Comparison of ENCODE assay signal across 24 cellular contexts in genomic region chr1:248691567-248692155, GRCh38. TPM values are rescaled to one million over a fixed set of nuclear protein-coding genes. Genes with fewer than 3 reads are reported as not detected.
DNase-seq lines count a peak whose midpoint lies in the region; ATAC-seq and TF ChIP-seq lines count a peak whose summit lies in the region.
"Had no signal": no experiment of that assay in that cellular context is flagged by ENCODE, and none has a peak within 500 bp of the region (broad histone marks: within the 10 kb centered on the region; RNA-seq: fewer than 3 reads in every experiment).

No MANE protein-coding gene starts in this region.

- DNase-seq in natural killer cell treated with Interleukin-12 subunit alpha and Interleukin-12 subunit beta and Interleukin-15 and Interleukin-18, amount 100 ng/mL, for 72 hours (ENCODE audit: low spot score) = no peak
- DNase-seq in natural killer cell (no peak), NCI-H2227 treated with DMSO at 0.1 percent for 48 hours (lab: John Stamatoyannopoulos, UW) (peak; percentile 94), mesenchymal stem cell (no peak), NCI-H526 treated with DMSO at 0.1 percent for 48 hours (lab: John Stamatoyannopoulos, UW) (no peak)
- DNase-seq in CD4-positive, alpha-beta T cell = no peak
- no peak for DNase-seq in activated effector memory CD4-positive, alpha-beta T cell treated with anti-CD3 and anti-CD28 coated beads, Interleukin-2, amount 50 U/mL, for 16 hours
- DNase-seq: AML-193, C1 segment of cervical spinal cord, DMS53, EL, GF-D8, NCI-H1105, NCI-H1694, NCI-H2081, NCI-H2171 treated with DMSO at 0.1 percent for 48 hours, NCI-H446 treated with DMSO at 0.1 percent for 48 hours, NCI-H69, PC-9, RPMI8226, SHP77 had no signal

- no peak overlapping the region for H2BK15ac ChIP-seq in mesenchymal stem cell (ENCODE audit: low read depth, poor library complexity, severe bottlenecking)

- no peak overlapping the region for H3K14ac ChIP-seq in mesenchymal stem cell (ENCODE audit: low read length in 2 of 2)

- H2BK12ac ChIP-seq in mesenchymal stem cell (ENCODE audit: low read length in 2 of 2) = no peak overlapping the region

- H4K8ac ChIP-seq in mesenchymal stem cell (ENCODE audit: low read length) = no peak overlapping the region

- TF ChIP-seq CTCF in natural killer cell (IDR thresholded peaks at IDR 0.05) = no peak
- no peak for TF ChIP-seq CTCF in CD4-positive, alpha-beta T cell (IDR thresholded peaks at IDR 0.05)

- no peaks in the 10 kb centered on the region for H3K27me3 ChIP-seq in mesenchymal stem cell (ENCODE audit: control insufficient read depth in 1 of 2, insufficient read depth in 1 of 2, low read length in 2 of 2)
- H3K27me3 ChIP-seq in CD4-positive, alpha-beta T cell (ENCODE audit: control insufficient read depth, insufficient read depth, low read length) = no peaks in the 10 kb centered on the region

- no peaks in the 10 kb centered on the region for H3K36me3 ChIP-seq in mesenchymal stem cell (ENCODE audit: control insufficient read depth in 1 of 2, insufficient read depth in 2 of 2, low read depth in 1 of 2, low read length in 2 of 2)

- H2AFZ ChIP-seq in mesenchymal stem cell (ENCODE audit: low read depth, low read length) = no peak overlapping the region
- H2AFZ ChIP-seq: PC-9 had no signal

- peak overlapping the region; percentile 15 for H4K91ac ChIP-seq in mesenchymal stem cell (ENCODE audit: low read length)

- no peak overlapping the region for H3K9ac ChIP-seq in mesenchymal stem cell (ENCODE audit: low read length)

- H3K4me3 Mint-ChIP-seq in natural killer cell treated with Interleukin-12 subunit alpha and Interleukin-12 subunit beta and Interleukin-15 and Interleukin-18, amount 100 ng/mL, for 72 hours = no peak overlapping the region
- H3K4me3 Mint-ChIP-seq in natural killer cell = no peak overlapping the region
- H3K4me3 Mint-ChIP-seq in CD4-positive, alpha-beta T cell = no peak overlapping the region

- no peak overlapping the region for H2BK120ac ChIP-seq in mesenchymal stem cell (ENCODE audit: low read depth, low read length)

- H2AK5ac ChIP-seq in mesenchymal stem cell (ENCODE audit: low read length, severe bottlenecking) = no peak overlapping the region

- 90% methylated on average over 51 of the region's 51 CpGs for WGBS in mesenchymal stem cell

- H3K4me1 Mint-ChIP-seq in natural killer cell treated with Interleukin-12 subunit alpha and Interleukin-12 subunit beta and Interleukin-15 and Interleukin-18, amount 100 ng/mL, for 72 hours (ENCODE audit: low read depth in 2 of 2) = peaks cover 0 to 4% of the 10 kb centered on the region in 2 donors
- H3K4me1 Mint-ChIP-seq in natural killer cell = no peaks in the 10 kb centered on the region
- no peaks in the 10 kb centered on the region for H3K4me1 Mint-ChIP-seq in CD4-positive, alpha-beta T cell (ENCODE audit: low read depth)

- peaks cover 11% of the 10 kb centered on the region for H3K9me3 Mint-ChIP-seq in natural killer cell treated with Interleukin-12 subunit alpha and Interleukin-12 subunit beta and Interleukin-15 and Interleukin-18, amount 100 ng/mL, for 72 hours
- H3K9me3 Mint-ChIP-seq in natural killer cell = peaks cover 0 to 6% of the 10 kb centered on the region in 2 donors
- H3K9me3 Mint-ChIP-seq in CD4-positive, alpha-beta T cell = peaks cover 5% of the 10 kb centered on the region

- H3K27ac Mint-ChIP-seq in natural killer cell treated with Interleukin-12 subunit alpha and Interleukin-12 subunit beta and Interleukin-15 and Interleukin-18, amount 100 ng/mL, for 72 hours = no peak overlapping the region
- H3K27ac Mint-ChIP-seq in natural killer cell = no peak overlapping the region
- no peak overlapping the region for H3K27ac Mint-ChIP-seq in CD4-positive, alpha-beta T cell

- no peak overlapping the region for H3K27ac ChIP-seq in mesenchymal stem cell (ENCODE audit: low read length, poor library complexity, severe bottlenecking)
- no peak overlapping the region for H3K27ac ChIP-seq in CD4-positive, alpha-beta T cell (ENCODE audit: low read depth, low read length)
- H3K27ac ChIP-seq: HL-60, PC-9 had no signal

- no peak overlapping the region for H2BK5ac ChIP-seq in mesenchymal stem cell (ENCODE audit: low read depth, low read length, poor library complexity, severe bottlenecking)

- H3K18ac ChIP-seq in mesenchymal stem cell (ENCODE audit: low read depth in 1 of 2, low read length in 2 of 2) = no peak overlapping the region

- no peak overlapping the region for H3K4me3 ChIP-seq in mesenchymal stem cell (ENCODE audit: insufficient read depth in 1 of 2, low read depth in 1 of 2, low read length in 2 of 2)
- H3K4me3 ChIP-seq: PC-9 had no signal

- intact Hi-C loops in natural killer cell (cut with micrococcal nuclease) = no loop called here
- intact Hi-C loops in CD4-positive, alpha-beta T cell (cut with DNase I, micrococcal nuclease) = no loop called here

- no peak overlapping the region for H3K23ac ChIP-seq in mesenchymal stem cell (ENCODE audit: low read length in 2 of 2)

- H3K79me1 ChIP-seq in mesenchymal stem cell (replicated peaks; ENCODE audit: low read length, poor library complexity, severe bottlenecking) = no peaks in the 10 kb centered on the region

- H3K4me1 ChIP-seq in mesenchymal stem cell (ENCODE audit: control insufficient read depth, insufficient read depth, low read depth, low read length) = no peaks in the 10 kb centered on the region

- peak; percentile 24 to 27 for ATAC-seq in natural killer cell treated with Interleukin-12 subunit alpha and Interleukin-12 subunit beta and Interleukin-15 and Interleukin-18, amount 100 ng/mL, for 72 hours
- ATAC-seq in natural killer cell = no peak
- no peak for ATAC-seq in CD4-positive, alpha-beta T cell (ENCODE audit: poor library complexity)

- H3K4me2 ChIP-seq in mesenchymal stem cell (ENCODE audit: low read length, poor library complexity, severe bottlenecking) = no peak overlapping the region
- H3K4me2 ChIP-seq: PC-9 had no signal

- H3K4ac ChIP-seq in mesenchymal stem cell (ENCODE audit: low read depth in 1 of 2, low read length in 2 of 2) = no peak overlapping the region

- H3K9me3 ChIP-seq in mesenchymal stem cell (ENCODE audit: control insufficient read depth, low read length) = peaks cover 16% of the 10 kb centered on the region
- no peaks in the 10 kb centered on the region for H3K9me3 ChIP-seq in CD4-positive, alpha-beta T cell (ENCODE audit: control insufficient read depth, low read length)

- POLR2A ChIA-PET in CD4-positive, alpha-beta T cell (lab: Charles Lee) = no interaction called here

- CTCF ChIA-PET in CD4-positive, alpha-beta T cell (lab: Charles Lee) = no interaction called here

- H3K36me3 Mint-ChIP-seq in natural killer cell treated with Interleukin-12 subunit alpha and Interleukin-12 subunit beta and Interleukin-15 and Interleukin-18, amount 100 ng/mL, for 72 hours = peaks cover 7% of the 10 kb centered on the region
- H3K36me3 Mint-ChIP-seq in natural killer cell = no peaks in the 10 kb centered on the region
- no peaks in the 10 kb centered on the region for H3K36me3 Mint-ChIP-seq in CD4-positive, alpha-beta T cell (ENCODE audit: low read depth)

- H3K27me3 Mint-ChIP-seq in natural killer cell treated with Interleukin-12 subunit alpha and Interleukin-12 subunit beta and Interleukin-15 and Interleukin-18, amount 100 ng/mL, for 72 hours = peaks cover 19 to 32% of the 10 kb centered on the region in 2 donors
- peaks cover 6 to 24% of the 10 kb centered on the region in 2 donors for H3K27me3 Mint-ChIP-seq in natural killer cell (ENCODE audit: low read depth in 2 of 2)
- H3K27me3 Mint-ChIP-seq in CD4-positive, alpha-beta T cell = peaks cover 25% of the 10 kb centered on the region

RNA-seq across cellular contexts. Expression of gene OR14I1, which starts 10.9 kb away (rescaled TPM):
- not detected for total RNA-seq in natural killer cell treated with Interleukin-12 subunit alpha and Interleukin-12 subunit beta and Interleukin-15 and Interleukin-18, amount 100 ng/mL, for 72 hours
- total RNA-seq in natural killer cell = not detected
- not detected for polyA plus RNA-seq in mesenchymal stem cell (2013, experiment 1 of 2)
- polyA plus RNA-seq in mesenchymal stem cell (2013, experiment 2 of 2) = not detected
- total RNA-seq in CD4-positive, alpha-beta T cell = not detected
- total RNA-seq: A172, PC-9 had no signal
- polyA plus RNA-seq: AG04450 had no signal

RNA-seq across cellular contexts. Expression of gene OR2T27, which starts 36.3 kb away (rescaled TPM):
- total RNA-seq in natural killer cell treated with Interleukin-12 subunit alpha and Interleukin-12 subunit beta and Interleukin-15 and Interleukin-18, amount 100 ng/mL, for 72 hours = not detected
- not detected for total RNA-seq in natural killer cell
- not detected for polyA plus RNA-seq in mesenchymal stem cell (2013, experiment 1 of 2)
- polyA plus RNA-seq in mesenchymal stem cell (2013, experiment 2 of 2) = not detected
- total RNA-seq in CD4-positive, alpha-beta T cell = not detected
- total RNA-seq: A172, PC-9 had no signal
- polyA plus RNA-seq: AG04450 had no signal

RNA-seq across cellular contexts. Expression of gene OR2T35, which starts 46.6 kb away (rescaled TPM):
- total RNA-seq in natural killer cell treated with Interleukin-12 subunit alpha and Interleukin-12 subunit beta and Interleukin-15 and Interleukin-18, amount 100 ng/mL, for 72 hours = not detected
- total RNA-seq in natural killer cell = not detected
- polyA plus RNA-seq in mesenchymal stem cell (2013, experiment 1 of 2) = not detected
- polyA plus RNA-seq in mesenchymal stem cell (2013, experiment 2 of 2) = not detected
- total RNA-seq in CD4-positive, alpha-beta T cell = not detected
- total RNA-seq: A172, PC-9 had no signal
- polyA plus RNA-seq: AG04450 had no signal

RNA-seq across cellular contexts. Expression of gene OR2T11, which starts 56.8 kb away (rescaled TPM):
- not detected for total RNA-seq in natural killer cell treated with Interleukin-12 subunit alpha and Interleukin-12 subunit beta and Interleukin-15 and Interleukin-18, amount 100 ng/mL, for 72 hours
- not detected for total RNA-seq in natural killer cell
- polyA plus RNA-seq in mesenchymal stem cell (2013, experiment 1 of 2) = not detected
- not detected for polyA plus RNA-seq in mesenchymal stem cell (2013, experiment 2 of 2)
- total RNA-seq in CD4-positive, alpha-beta T cell = not detected
- total RNA-seq: A172, PC-9 had no signal
- polyA plus RNA-seq: AG04450 had no signal

Comparison
In these comparisons a context has a peak if more than half of its experiments do, and no peak if none do; other contexts are left out.
1. ATAC-seq: peak in natural killer cell treated with Interleukin-12 subunit alpha and Interleukin-12 subunit beta and Interleukin-15 and Interleukin-18, amount 100 ng/mL, for 72 hours (2 of 2); none in natural killer cell (0 of 3) and CD4-positive, alpha-beta T cell (single experiment).